Comparison of ENCODE assay signal across 1 cellular context in genomic region chr17:63154586-63155244, GRCh38.
TF ChIP-seq lines count a peak whose summit lies in the region.

No MANE protein-coding gene starts in this region.

TF ChIP-seq in SK-N-SH treated with all-trans-retinoic acid at 6 μM for 48 hours, 23 proteins besides CTCF, POLR2A, EP300 and RAD21 (continued from another document):
- TF ChIP-seq POU6F1 (CRISPR knock-in tag; IDR thresholded peaks at IDR 0.05; ENCODE audit: borderline replicate concordance, low read depth), result no peak
